Comparison of ENCODE assay signal across 26 cellular contexts in the genomic region with DNA sequence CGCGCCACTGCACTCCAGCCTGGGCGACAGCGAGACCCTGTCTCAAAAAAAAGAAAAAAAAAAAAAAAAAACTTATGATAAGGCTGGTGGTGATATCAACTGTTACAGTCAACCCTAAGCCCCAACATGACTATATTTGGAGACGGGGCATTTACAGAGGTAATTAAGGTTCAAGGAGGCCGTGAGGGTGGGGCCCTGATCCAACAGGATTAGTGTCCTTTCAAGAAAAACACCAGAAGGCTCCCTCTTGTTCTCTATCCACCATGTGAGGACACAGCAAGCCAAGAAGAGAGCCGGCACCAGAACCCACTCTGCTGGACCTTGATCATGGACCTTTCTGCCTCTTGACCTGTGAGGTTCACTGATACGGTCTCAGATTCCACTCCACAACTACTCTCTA. TPM values are rescaled to one million over a fixed set of nuclear protein-coding genes. Genes with fewer than 3 reads are reported as not detected.
"Had no signal": no experiment of that assay in that cellular context is flagged by ENCODE, and none has a peak within 500 bp of the region (broad histone marks: within the 10 kb centered on the region; RNA-seq: fewer than 3 reads in every experiment).

No MANE protein-coding gene starts in this region.

- DNase-seq: activated CD4-positive, alpha-beta memory T cell treated with anti-CD3 and anti-CD28 coated beads, Interleukin-2, amount 10 ng/mL, durations not matched to agents 7 days and 5 days; activated CD4-positive, alpha-beta T cell treated with anti-CD3 and anti-CD28 coated beads for 1 hour; activated CD4-positive, alpha-beta T cell treated with anti-CD3 and anti-CD28 coated beads for 4 hours; activated CD4-positive, alpha-beta T cell treated with anti-CD3 and anti-CD28 coated beads, Interleukin-2, amount 10 ng/mL, durations not matched to agents 7 days and 5 days; activated CD4-positive, alpha-beta T cell treated with anti-CD3 and anti-CD28 coated beads, Interleukin-2, amount 50 U/mL, for 4 hours; activated CD8-positive, alpha-beta memory T cell treated with anti-CD3 and anti-CD28 coated beads, Interleukin-2, amount 50 U/mL, for 48 hours; activated naive CD4-positive, alpha-beta T cell treated with anti-CD3 and anti-CD28 coated beads for 36 hours; activated naive CD8-positive, alpha-beta T cell treated with anti-CD3 and anti-CD28 coated beads for 36 hours; activated naive CD8-positive, alpha-beta T cell treated with anti-CD3 and anti-CD28 coated beads, Interleukin-2, amount 50 U/mL, for 24 hours; activated T-cell treated with anti-CD3 and anti-CD28 coated beads for 4 hours; activated T-cell treated with anti-CD3 and anti-CD28 coated beads, Interleukin-2, amount 50 U/mL, for 24 hours; activated T-cell treated with anti-CD3 and anti-CD28 coated beads, Interleukin-2, amount 50 U/mL, for 72 hours; adrenal gland; amygdala; body of pancreas; caudate nucleus; cortex of kidney; dermis blood vessel endothelial cell; effector CD4-positive, alpha-beta T cell; effector memory CD8-positive, alpha-beta T cell; esophagus squamous epithelium; foreskin melanocyte; T-helper 2 cell had no signal

- ATAC-seq: activated naive CD8-positive, alpha-beta T cell treated with anti-CD3 and anti-CD28 coated beads, Interleukin-2, amount 50 U/mL, for 24 hours; activated T-cell treated with anti-CD3 and anti-CD28 coated beads, Interleukin-2, amount 50 U/mL, for 72 hours; body of pancreas; effector memory CD8-positive, alpha-beta T cell; gastroesophageal sphincter; WTC11 had no signal

- H3K9me3 Mint-ChIP-seq: activated naive CD4-positive, alpha-beta T cell treated with anti-CD3 and anti-CD28 coated beads, Interleukin-2, amount 50 U/mL, for 24 hours had no signal

- H3K27me3 Mint-ChIP-seq: activated CD4-positive, alpha-beta memory T cell treated with anti-CD3 and anti-CD28 coated beads, Interleukin-2, amount 10 ng/mL, durations not matched to agents 7 days and 5 days; activated CD4-positive, alpha-beta T cell treated with anti-CD3 and anti-CD28 coated beads, Interleukin-2, amount 10 ng/mL, durations not matched to agents 7 days and 5 days; activated naive CD4-positive, alpha-beta T cell treated with anti-CD3 and anti-CD28 coated beads, Interleukin-2, amount 50 U/mL, for 24 hours; activated naive CD8-positive, alpha-beta T cell treated with anti-CD3 and anti-CD28 coated beads for 36 hours; activated naive CD8-positive, alpha-beta T cell treated with anti-CD3 and anti-CD28 coated beads, Interleukin-2, amount 50 U/mL, for 24 hours; activated T-cell treated with anti-CD3 and anti-CD28 coated beads, Interleukin-2, amount 50 U/mL, for 24 hours; effector memory CD8-positive, alpha-beta T cell had no signal

- H3K4me3 Mint-ChIP-seq: activated CD4-positive, alpha-beta memory T cell treated with anti-CD3 and anti-CD28 coated beads, Interleukin-2, amount 10 ng/mL, durations not matched to agents 7 days and 5 days; activated CD4-positive, alpha-beta T cell treated with anti-CD3 and anti-CD28 coated beads, Interleukin-2, amount 10 ng/mL, durations not matched to agents 7 days and 5 days; activated naive CD4-positive, alpha-beta T cell treated with anti-CD3 and anti-CD28 coated beads for 36 hours; activated naive CD4-positive, alpha-beta T cell treated with anti-CD3 and anti-CD28 coated beads, Interleukin-2, amount 50 U/mL, for 24 hours; activated naive CD8-positive, alpha-beta T cell treated with anti-CD3 and anti-CD28 coated beads for 36 hours; activated naive CD8-positive, alpha-beta T cell treated with anti-CD3 and anti-CD28 coated beads, Interleukin-2, amount 50 U/mL, for 24 hours; activated T-cell treated with anti-CD3 and anti-CD28 coated beads, Interleukin-2, amount 50 U/mL, for 24 hours; activated T-cell treated with anti-CD3 and anti-CD28 coated beads, Interleukin-2, amount 50 U/mL, for 72 hours; effector memory CD8-positive, alpha-beta T cell; WTC11 had no signal

- H3K4me1 Mint-ChIP-seq: activated CD4-positive, alpha-beta memory T cell treated with anti-CD3 and anti-CD28 coated beads, Interleukin-2, amount 10 ng/mL, durations not matched to agents 7 days and 5 days; activated CD4-positive, alpha-beta T cell treated with anti-CD3 and anti-CD28 coated beads, Interleukin-2, amount 10 ng/mL, durations not matched to agents 7 days and 5 days; activated naive CD4-positive, alpha-beta T cell treated with anti-CD3 and anti-CD28 coated beads, Interleukin-2, amount 50 U/mL, for 24 hours; activated naive CD8-positive, alpha-beta T cell treated with anti-CD3 and anti-CD28 coated beads for 36 hours; activated naive CD8-positive, alpha-beta T cell treated with anti-CD3 and anti-CD28 coated beads, Interleukin-2, amount 50 U/mL, for 24 hours; WTC11 had no signal

- H3K27ac Mint-ChIP-seq: activated CD4-positive, alpha-beta memory T cell treated with anti-CD3 and anti-CD28 coated beads, Interleukin-2, amount 10 ng/mL, durations not matched to agents 7 days and 5 days; activated CD4-positive, alpha-beta T cell treated with anti-CD3 and anti-CD28 coated beads, Interleukin-2, amount 10 ng/mL, durations not matched to agents 7 days and 5 days; activated naive CD4-positive, alpha-beta T cell treated with anti-CD3 and anti-CD28 coated beads for 36 hours; activated naive CD4-positive, alpha-beta T cell treated with anti-CD3 and anti-CD28 coated beads, Interleukin-2, amount 50 U/mL, for 24 hours; activated naive CD8-positive, alpha-beta T cell treated with anti-CD3 and anti-CD28 coated beads for 36 hours; activated naive CD8-positive, alpha-beta T cell treated with anti-CD3 and anti-CD28 coated beads, Interleukin-2, amount 50 U/mL, for 24 hours; activated T-cell treated with anti-CD3 and anti-CD28 coated beads, Interleukin-2, amount 50 U/mL, for 24 hours; activated T-cell treated with anti-CD3 and anti-CD28 coated beads, Interleukin-2, amount 50 U/mL, for 72 hours; effector memory CD8-positive, alpha-beta T cell; WTC11 had no signal

RNA-seq across cellular contexts. Expression of a gene that starts 39.3 kb away (rescaled TPM):
- total RNA-seq: activated naive CD8-positive, alpha-beta T cell treated with anti-CD3 and anti-CD28 coated beads for 36 hours had no signal
